In the genomic region with DNA sequence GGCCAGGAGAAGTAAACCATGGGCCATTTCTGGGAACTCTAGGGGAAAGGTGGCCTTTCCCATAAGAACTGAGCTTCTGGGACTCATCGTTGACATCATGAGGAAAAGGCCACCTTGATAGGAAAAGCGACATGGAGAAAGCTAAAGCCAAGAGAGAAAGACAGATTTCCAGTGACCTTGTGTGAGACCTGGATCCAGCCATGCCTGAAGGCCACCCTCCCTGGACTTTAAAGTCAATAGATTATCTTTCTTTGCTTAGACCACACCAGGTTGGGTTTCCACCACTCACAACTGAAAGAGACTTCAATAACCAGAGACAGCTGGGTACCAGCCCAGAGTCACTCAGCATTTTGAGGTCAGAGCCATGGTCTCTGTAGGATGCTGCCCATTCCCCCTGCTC, we compare ENCODE assay signal across 39 cellular contexts. TPM values are rescaled to one million over a fixed set of nuclear protein-coding genes. Genes with fewer than 3 reads are reported as not detected.
"Had no signal": no experiment of that assay in that cellular context is flagged by ENCODE, and none has a peak within 500 bp of the region (broad histone marks: within the 10 kb centered on the region; RNA-seq: fewer than 3 reads in every experiment).

No MANE protein-coding gene starts in this region.

- H3K36me3 ChIP-seq: MG63 had no signal

- H3K27ac ChIP-seq: KMS-11 had no signal

- H3K4me3 ChIP-seq: MG63 had no signal

- H3K9me3 ChIP-seq: MG63 had no signal

- H3K9ac ChIP-seq: KMS-11 had no signal

- H3K4me2 ChIP-seq: KMS-11 had no signal

- DNase-seq: Karpas-422, Kasumi-1, MG63, MM.1S, MV-4-11, NCI-H1048, NCI-H1092, NCI-H1092 treated with DMSO at 0.1 percent for 48 hours, NCI-H1105, NCI-H1105 treated with DMSO at 0.1 percent for 48 hours, NCI-H1417, NCI-H1417 treated with DMSO at 0.1 percent for 48 hours, NCI-H1436, NCI-H1436 treated with DMSO at 0.1 percent for 48 hours, NCI-H146, NCI-H1694, NCI-H1694 treated with DMSO at 0.1 percent for 48 hours, NCI-H187, NCI-H187 treated with DMSO at 0.1 percent for 48 hours, NCI-H1930, NCI-H2029, NCI-H2029 treated with DMSO at 0.1 percent for 48 hours, NCI-H2081, NCI-H2081 treated with DMSO at 0.1 percent for 48 hours, NCI-H2107, NCI-H2171, NCI-H2171 treated with DMSO at 0.1 percent for 48 hours, NCI-H2227 treated with DMSO at 0.1 percent for 48 hours, NCI-H226, NCI-H345, NCI-H446, NCI-H446 treated with DMSO at 0.1 percent for 48 hours, NCI-H510A, NCI-H510A treated with DMSO at 0.1 percent for 48 hours had no signal

RNA-seq across cellular contexts. Expression of a gene that starts 3.5 kb away (rescaled TPM):
- total RNA-seq: LHCN-M2, NCI-H460 had no signal

RNA-seq across cellular contexts. Expression of a gene that starts 54.4 kb away (rescaled TPM):
- total RNA-seq: LHCN-M2, M059J, MCF 10A, NCI-H460 had no signal
